Comparison of ENCODE assay signal across 8 cellular contexts in genomic region chr11:110092577-110093406, GRCh38. TPM values are rescaled to one million over a fixed set of nuclear protein-coding genes. Genes with fewer than 3 reads are reported as not detected.
DNase-seq lines count a peak whose midpoint lies in the region; ATAC-seq, FAIRE-seq and TF ChIP-seq lines count a peak whose summit lies in the region.

TSS of gene ZC3H12C (plus strand) at chr11:110093392. CDS start at chr11:110093412, 20 bp downstream.

- peaks cover 24% of the 10 kb centered on the region for H3K27me3 ChIP-seq in neutrophil
- no peaks in the 10 kb centered on the region for H3K27me3 ChIP-seq in Karpas-422 (ENCODE audit: low read length)

- H3K9me3 ChIP-seq in neutrophil, result no peaks in the 10 kb centered on the region
- no peaks in the 10 kb centered on the region for H3K9me3 ChIP-seq in Karpas-422 (ENCODE audit: low read length)

- H3K9me2 ChIP-seq in Karpas-422 (replicated peaks; ENCODE audit: insufficient read depth, low read length), result no peaks in the 10 kb centered on the region

- no peak within 1 kb of the TSS for H3K9ac ChIP-seq in Karpas-422 (ENCODE audit: low read length)

- TF ChIP-seq CTCF in glutamatergic neuron (IDR thresholded peaks at IDR 0.05; ENCODE audit: partially characterized antibody, unreplicated experiment) (peak; percentile 25), neutrophil (IDR thresholded peaks at IDR 0.05) (peak; percentile 12)

- DNase-seq in ELF-1 (ENCODE audit: low read depth, low spot score) (peak; percentile 88), HTR-8/SVneo (ENCODE audit: insufficient read length, low spot score) (peak; percentile 78), NOMO-1 treated with dmso at 0.1 percent for 144 hours (lab: John Stamatoyannopoulos, UW; ENCODE audit: unreplicated experiment) (peak; percentile 67), glutamatergic neuron (peak; percentile 81), Karpas-422 (no peak)
- DNase-seq in activated naive CD4-positive, alpha-beta T cell treated with anti-CD3 and anti-CD28 coated beads, Interleukin-2, amount 50 U/mL, for 72 hours (ENCODE audit: low spot score in 2 of 2), result peak in 1 of 2 donors; percentile 51

- FAIRE-seq in HTR-8/SVneo (lab: Jason Lieb, UNC), result peak; percentile 84

- H3K4me3 ChIP-seq in neutrophil (ENCODE audit: low read depth in 1 of 2, low read length in 1 of 2), result peak within 1 kb of the TSS; percentile 66 to 68
- no peak within 1 kb of the TSS for H3K4me3 ChIP-seq in Karpas-422 (ENCODE audit: low read length)

- ATAC-seq in GM21447 (IDR thresholded peaks at IDR 0.05; ENCODE audit: unreplicated experiment), result peak; percentile 54
- peak; percentile 83 to 88 for ATAC-seq in activated naive CD4-positive, alpha-beta T cell treated with anti-CD3 and anti-CD28 coated beads, Interleukin-2, amount 50 U/mL, for 72 hours

- no peaks in the 10 kb centered on the region for H3K79me2 ChIP-seq in Karpas-422 (ENCODE audit: low read length)

- H3K27ac Mint-ChIP-seq in activated naive CD4-positive, alpha-beta T cell treated with anti-CD3 and anti-CD28 coated beads, Interleukin-2, amount 50 U/mL, for 72 hours, result no peak within 1 kb of the TSS
- peak within 1 kb of the TSS; percentile 99 for H3K27ac Mint-ChIP-seq in glutamatergic neuron (ENCODE audit: unreplicated experiment)

- no peak within 1 kb of the TSS for H3K4me2 ChIP-seq in Karpas-422 (ENCODE audit: low read depth, low read length, poor library complexity, severe bottlenecking)

- peak within 1 kb of the TSS; percentile 96 for H3K4me3 Mint-ChIP-seq in glutamatergic neuron (ENCODE audit: unreplicated experiment)

- H2AFZ ChIP-seq in Karpas-422 (ENCODE audit: low read length), result no peak within 1 kb of the TSS

- H3K36me3 ChIP-seq in neutrophil, result no peaks in the 10 kb centered on the region
- no peaks in the 10 kb centered on the region for H3K36me3 ChIP-seq in Karpas-422 (ENCODE audit: insufficient read depth, low read length)

- H3K4me1 Mint-ChIP-seq in glutamatergic neuron (ENCODE audit: low read depth, unreplicated experiment), result peaks cover 16% of the 10 kb centered on the region

- H3K27ac ChIP-seq in neutrophil (peak within 1 kb of the TSS; percentile 32), Karpas-422 (ENCODE audit: low read length) (no peak within 1 kb of the TSS)

- H3K27me3 Mint-ChIP-seq in glutamatergic neuron (ENCODE audit: unreplicated experiment), result peaks cover 9% of the 10 kb centered on the region

- peaks cover 0 to 10% of the 10 kb centered on the region in 2 donors for H3K36me3 Mint-ChIP-seq in activated naive CD4-positive, alpha-beta T cell treated with anti-CD3 and anti-CD28 coated beads, Interleukin-2, amount 50 U/mL, for 72 hours
- no peaks in the 10 kb centered on the region for H3K36me3 Mint-ChIP-seq in glutamatergic neuron (ENCODE audit: unreplicated experiment)

- H3K9me3 Mint-ChIP-seq in activated naive CD4-positive, alpha-beta T cell treated with anti-CD3 and anti-CD28 coated beads, Interleukin-2, amount 50 U/mL, for 72 hours, result no peaks in the 10 kb centered on the region
- H3K9me3 Mint-ChIP-seq in glutamatergic neuron (ENCODE audit: unreplicated experiment), result peaks cover 9% of the 10 kb centered on the region

- no peaks in the 10 kb centered on the region for H4K20me1 ChIP-seq in Karpas-422 (ENCODE audit: insufficient read depth, low read depth, low read length)

- H3K4me1 ChIP-seq in neutrophil (ENCODE audit: control insufficient read depth in 1 of 2, insufficient read depth in 1 of 2, low read depth in 1 of 2, low read length in 1 of 2), result peaks cover 8 to 15% of the 10 kb centered on the region in 2 experiments
- H3K4me1 ChIP-seq in Karpas-422 (ENCODE audit: low read length), result no peaks in the 10 kb centered on the region

RNA-seq across cellular contexts. Expression of gene ZC3H12C, which starts in this region (rescaled TPM):
- under 1 TPM; 0.02 to 0.54 TPM for total RNA-seq in activated naive CD4-positive, alpha-beta T cell treated with anti-CD3 and anti-CD28 coated beads, Interleukin-2, amount 50 U/mL, for 72 hours
- total RNA-seq in glutamatergic neuron (ENCODE audit: unreplicated experiment), result 60.6 TPM
- total RNA-seq in Karpas-422 (2014; rRNA removed; shearing (Covaris generic); ENCODE audit: low replicate concordance), result not detected in 2 replicates

Comparison
In these comparisons a context has a peak if more than half of its experiments do, and no peak if none do; other contexts are left out.
1. RNA of gene ZC3H12C (total RNA-seq): 60.6 TPM in glutamatergic neuron (single experiment); 0.02 to 0.54 TPM in activated naive CD4-positive, alpha-beta T cell treated with anti-CD3 and anti-CD28 coated beads, Interleukin-2, amount 50 U/mL, for 72 hours and not detected in Karpas-422; every median in the first group is over 10 times any median in the second.
2. Peak in ATAC-seq in activated naive CD4-positive, alpha-beta T cell treated with anti-CD3 and anti-CD28 coated beads, Interleukin-2, amount 50 U/mL, for 72 hours; RNA of the gene not detected or under 1 TPM.